In the genomic region with DNA sequence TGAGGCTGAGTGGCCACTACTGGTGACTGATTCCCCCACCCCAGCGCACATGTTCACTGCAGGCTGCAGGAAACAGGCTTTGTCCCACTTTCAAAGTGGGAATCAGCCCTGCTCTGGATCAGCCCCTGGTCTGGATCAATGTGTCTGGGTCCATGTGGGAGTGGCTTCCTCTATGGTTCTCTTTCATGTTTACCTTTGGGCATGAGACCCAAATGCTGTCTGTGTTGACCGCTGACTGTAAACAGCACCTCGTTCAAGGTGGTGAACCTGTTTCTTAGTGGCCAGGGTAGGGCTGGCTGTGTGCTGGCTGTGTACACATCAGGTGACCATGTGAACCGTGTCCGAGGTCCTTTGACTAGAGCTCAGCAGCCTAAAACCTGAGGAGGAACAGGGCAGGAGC, we compare ENCODE assay signal across 1 cellular context.
TF ChIP-seq lines count a peak whose summit lies in the region.

No MANE protein-coding gene starts in this region.

TF ChIP-seq in GM23338, 12 proteins besides CTCF, POLR2A, EP300 and RAD21 (continued from another document):
- TF ChIP-seq, protein P1, sequence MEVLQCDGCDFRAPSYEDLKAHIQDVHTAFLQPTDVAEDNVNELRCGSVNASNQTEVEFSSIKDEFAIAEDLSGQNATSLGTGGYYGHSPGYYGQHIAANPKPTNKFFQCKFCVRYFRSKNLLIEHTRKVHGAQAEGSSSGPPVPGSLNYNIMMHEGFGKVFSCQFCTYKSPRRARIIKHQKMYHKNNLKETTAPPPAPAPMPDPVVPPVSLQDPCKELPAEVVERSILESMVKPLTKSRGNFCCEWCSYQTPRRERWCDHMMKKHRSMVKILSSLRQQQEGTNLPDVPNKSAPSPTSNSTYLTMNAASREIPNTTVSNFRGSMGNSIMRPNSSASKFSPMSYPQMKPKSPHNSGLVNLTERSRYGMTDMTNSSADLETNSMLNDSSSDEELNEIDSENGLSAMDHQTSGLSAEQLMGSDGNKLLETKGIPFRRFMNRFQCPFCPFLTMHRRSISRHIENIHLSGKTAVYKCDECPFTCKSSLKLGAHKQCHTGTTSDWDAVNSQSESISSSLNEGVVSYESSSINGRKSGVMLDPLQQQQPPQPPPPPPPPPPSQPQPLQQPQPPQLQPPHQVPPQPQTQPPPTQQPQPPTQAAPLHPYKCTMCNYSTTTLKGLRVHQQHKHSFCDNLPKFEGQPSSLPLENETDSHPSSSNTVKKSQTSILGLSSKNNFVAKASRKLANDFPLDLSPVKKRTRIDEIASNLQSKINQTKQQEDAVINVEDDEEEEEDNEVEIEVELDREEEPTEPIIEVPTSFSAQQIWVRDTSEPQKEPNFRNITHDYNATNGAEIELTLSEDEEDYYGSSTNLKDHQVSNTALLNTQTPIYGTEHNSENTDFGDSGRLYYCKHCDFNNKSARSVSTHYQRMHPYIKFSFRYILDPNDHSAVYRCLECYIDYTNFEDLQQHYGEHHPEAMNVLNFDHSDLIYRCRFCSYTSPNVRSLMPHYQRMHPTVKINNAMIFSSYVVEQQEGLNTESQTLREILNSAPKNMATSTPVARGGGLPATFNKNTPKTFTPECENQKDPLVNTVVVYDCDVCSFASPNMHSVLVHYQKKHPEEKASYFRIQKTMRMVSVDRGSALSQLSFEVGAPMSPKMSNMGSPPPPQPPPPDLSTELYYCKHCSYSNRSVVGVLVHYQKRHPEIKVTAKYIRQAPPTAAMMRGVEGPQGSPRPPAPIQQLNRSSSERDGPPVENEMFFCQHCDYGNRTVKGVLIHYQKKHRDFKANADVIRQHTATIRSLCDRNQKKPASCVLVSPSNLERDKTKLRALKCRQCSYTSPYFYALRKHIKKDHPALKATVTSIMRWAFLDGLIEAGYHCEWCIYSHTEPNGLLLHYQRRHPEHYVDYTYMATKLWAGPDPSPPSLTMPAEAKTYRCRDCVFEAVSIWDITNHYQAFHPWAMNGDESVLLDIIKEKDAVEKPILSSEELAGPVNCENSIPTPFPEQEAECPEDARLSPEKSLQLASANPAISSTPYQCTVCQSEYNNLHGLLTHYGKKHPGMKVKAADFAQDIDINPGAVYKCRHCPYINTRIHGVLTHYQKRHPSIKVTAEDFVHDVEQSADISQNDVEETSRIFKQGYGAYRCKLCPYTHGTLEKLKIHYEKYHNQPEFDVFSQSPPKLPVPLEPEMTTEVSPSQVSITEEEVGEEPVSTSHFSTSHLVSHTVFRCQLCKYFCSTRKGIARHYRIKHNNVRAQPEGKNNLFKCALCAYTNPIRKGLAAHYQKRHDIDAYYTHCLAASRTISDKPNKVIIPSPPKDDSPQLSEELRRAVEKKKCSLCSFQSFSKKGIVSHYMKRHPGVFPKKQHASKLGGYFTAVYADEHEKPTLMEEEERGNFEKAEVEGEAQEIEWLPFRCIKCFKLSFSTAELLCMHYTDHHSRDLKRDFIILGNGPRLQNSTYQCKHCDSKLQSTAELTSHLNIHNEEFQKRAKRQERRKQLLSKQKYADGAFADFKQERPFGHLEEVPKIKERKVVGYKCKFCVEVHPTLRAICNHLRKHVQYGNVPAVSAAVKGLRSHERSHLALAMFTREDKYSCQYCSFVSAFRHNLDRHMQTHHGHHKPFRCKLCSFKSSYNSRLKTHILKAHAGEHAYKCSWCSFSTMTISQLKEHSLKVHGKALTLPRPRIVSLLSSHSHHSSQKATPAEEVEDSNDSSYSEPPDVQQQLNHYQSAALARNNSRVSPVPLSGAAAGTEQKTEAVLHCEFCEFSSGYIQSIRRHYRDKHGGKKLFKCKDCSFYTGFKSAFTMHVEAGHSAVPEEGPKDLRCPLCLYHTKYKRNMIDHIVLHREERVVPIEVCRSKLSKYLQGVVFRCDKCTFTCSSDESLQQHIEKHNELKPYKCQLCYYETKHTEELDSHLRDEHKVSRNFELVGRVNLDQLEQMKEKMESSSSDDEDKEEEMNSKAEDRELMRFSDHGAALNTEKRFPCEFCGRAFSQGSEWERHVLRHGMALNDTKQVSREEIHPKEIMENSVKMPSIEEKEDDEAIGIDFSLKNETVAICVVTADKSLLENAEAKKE (CRISPR knock-in tag; IDR thresholded peaks at IDR 0.05) = no peak
- TF ChIP-seq STAT1 (IDR thresholded peaks at IDR 0.05; ENCODE audit: unreplicated experiment) = no peak
- TF ChIP-seq, protein P2, sequence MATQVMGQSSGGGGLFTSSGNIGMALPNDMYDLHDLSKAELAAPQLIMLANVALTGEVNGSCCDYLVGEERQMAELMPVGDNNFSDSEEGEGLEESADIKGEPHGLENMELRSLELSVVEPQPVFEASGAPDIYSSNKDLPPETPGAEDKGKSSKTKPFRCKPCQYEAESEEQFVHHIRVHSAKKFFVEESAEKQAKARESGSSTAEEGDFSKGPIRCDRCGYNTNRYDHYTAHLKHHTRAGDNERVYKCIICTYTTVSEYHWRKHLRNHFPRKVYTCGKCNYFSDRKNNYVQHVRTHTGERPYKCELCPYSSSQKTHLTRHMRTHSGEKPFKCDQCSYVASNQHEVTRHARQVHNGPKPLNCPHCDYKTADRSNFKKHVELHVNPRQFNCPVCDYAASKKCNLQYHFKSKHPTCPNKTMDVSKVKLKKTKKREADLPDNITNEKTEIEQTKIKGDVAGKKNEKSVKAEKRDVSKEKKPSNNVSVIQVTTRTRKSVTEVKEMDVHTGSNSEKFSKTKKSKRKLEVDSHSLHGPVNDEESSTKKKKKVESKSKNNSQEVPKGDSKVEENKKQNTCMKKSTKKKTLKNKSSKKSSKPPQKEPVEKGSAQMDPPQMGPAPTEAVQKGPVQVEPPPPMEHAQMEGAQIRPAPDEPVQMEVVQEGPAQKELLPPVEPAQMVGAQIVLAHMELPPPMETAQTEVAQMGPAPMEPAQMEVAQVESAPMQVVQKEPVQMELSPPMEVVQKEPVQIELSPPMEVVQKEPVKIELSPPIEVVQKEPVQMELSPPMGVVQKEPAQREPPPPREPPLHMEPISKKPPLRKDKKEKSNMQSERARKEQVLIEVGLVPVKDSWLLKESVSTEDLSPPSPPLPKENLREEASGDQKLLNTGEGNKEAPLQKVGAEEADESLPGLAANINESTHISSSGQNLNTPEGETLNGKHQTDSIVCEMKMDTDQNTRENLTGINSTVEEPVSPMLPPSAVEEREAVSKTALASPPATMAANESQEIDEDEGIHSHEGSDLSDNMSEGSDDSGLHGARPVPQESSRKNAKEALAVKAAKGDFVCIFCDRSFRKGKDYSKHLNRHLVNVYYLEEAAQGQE (IDR thresholded peaks at IDR 0.05; ENCODE audit: unreplicated experiment) = no peak
- TF ChIP-seq CREB1 (CRISPR knock-in tag; IDR thresholded peaks at IDR 0.05; ENCODE audit: low read depth) = no peak
- TF ChIP-seq EZH2phosphoT487 (IDR thresholded peaks at IDR 0.05; ENCODE audit: unreplicated experiment) = no peak
- TF ChIP-seq, protein P3, sequence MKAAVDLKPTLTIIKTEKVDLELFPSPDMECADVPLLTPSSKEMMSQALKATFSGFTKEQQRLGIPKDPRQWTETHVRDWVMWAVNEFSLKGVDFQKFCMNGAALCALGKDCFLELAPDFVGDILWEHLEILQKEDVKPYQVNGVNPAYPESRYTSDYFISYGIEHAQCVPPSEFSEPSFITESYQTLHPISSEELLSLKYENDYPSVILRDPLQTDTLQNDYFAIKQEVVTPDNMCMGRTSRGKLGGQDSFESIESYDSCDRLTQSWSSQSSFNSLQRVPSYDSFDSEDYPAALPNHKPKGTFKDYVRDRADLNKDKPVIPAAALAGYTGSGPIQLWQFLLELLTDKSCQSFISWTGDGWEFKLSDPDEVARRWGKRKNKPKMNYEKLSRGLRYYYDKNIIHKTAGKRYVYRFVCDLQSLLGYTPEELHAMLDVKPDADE (IDR thresholded peaks at IDR 0.05) = no peak
- TF ChIP-seq ZNF331 (CRISPR knock-in tag; IDR thresholded peaks at IDR 0.05; ENCODE audit: low read depth) = no peak
